1 cellular context compared by ENCODE assay signal in genomic region chr13:86922936-86923335, GRCh38.
TF ChIP-seq lines count a peak whose summit lies in the region.

No MANE protein-coding gene starts in this region.

TF ChIP-seq in GM12878, 131 proteins besides CTCF, POLR2A, EP300 and RAD21:
- no peak for TF ChIP-seq BCL11A (IDR thresholded peaks at IDR 0.05; ENCODE audit: low read depth, low read length)
- no peak for TF ChIP-seq ZBTB33 (IDR thresholded peaks at IDR 0.05)
- no peak for TF ChIP-seq SMC3 (IDR thresholded peaks at IDR 0.05; ENCODE audit: borderline replicate concordance, low read length)
- TF ChIP-seq JUND (IDR thresholded peaks at IDR 0.05; ENCODE audit: low read depth, low read length) = no peak
- no peak for TF ChIP-seq ZBED1 (IDR thresholded peaks at IDR 0.05; ENCODE audit: borderline replicate concordance)
- TF ChIP-seq NBN (IDR thresholded peaks at IDR 0.05) = no peak
- TF ChIP-seq BMI1 (IDR thresholded peaks at IDR 0.05; ENCODE audit: borderline replicate concordance) = no peak
- TF ChIP-seq NFXL1 (IDR thresholded peaks at IDR 0.05; ENCODE audit: borderline replicate concordance) = no peak
- TF ChIP-seq PAX5 (IDR thresholded peaks at IDR 0.05; ENCODE audit: borderline replicate concordance, low read depth, low read length) = no peak
- TF ChIP-seq EGR1 (IDR thresholded peaks at IDR 0.05; ENCODE audit: borderline replicate concordance in 1 of 2, low read depth in 2 of 2, low read length in 2 of 2) = no peak
- no peak for TF ChIP-seq SIN3A (IDR thresholded peaks at IDR 0.05; ENCODE audit: low read depth, low read length)
- no peak for TF ChIP-seq TARDBP (IDR thresholded peaks at IDR 0.05; ENCODE audit: borderline replicate concordance)
- TF ChIP-seq TCF3 (IDR thresholded peaks at IDR 0.05; ENCODE audit: borderline replicate concordance, insufficient read depth, low read depth, low read length) = no peak
- no peak for TF ChIP-seq ZSCAN29 (IDR thresholded peaks at IDR 0.05)
- no peak for TF ChIP-seq ESRRA (IDR thresholded peaks at IDR 0.05; ENCODE audit: low read length)
